ENCODE assay signal across 18 cellular contexts in genomic region chrY:6983221-6983620, GRCh38.
DNase-seq lines count a peak whose midpoint lies in the region; ATAC-seq and TF ChIP-seq lines count a peak whose summit lies in the region.
"Had no signal": no experiment of that assay in that cellular context is flagged by ENCODE, and none has a peak within 500 bp of the region (broad histone marks: within the 10 kb centered on the region; RNA-seq: fewer than 3 reads in every experiment).

No MANE protein-coding gene starts in this region.

- no peaks in the 10 kb centered on the region for H3K36me3 Mint-ChIP-seq in activated CD8-positive, alpha-beta memory T cell treated with anti-CD3 and anti-CD28 coated beads, Interleukin-2, amount 10 ng/mL, durations not matched to agents 7 days and 5 days
- H3K36me3 Mint-ChIP-seq: CD4-positive, CD25-positive, alpha-beta regulatory T cell; CD8-positive, alpha-beta memory T cell had no signal

- DNase-seq in MV-4-11 (lab: John Stamatoyannopoulos, UW) (peak; percentile 4), RWPE2 (ENCODE audit: low spot score) (no peak), foreskin keratinocyte (peak in 1 of 2 donors; percentile 44), SHP77 treated with DMSO at 0.1 percent for 48 hours (lab: John Stamatoyannopoulos, UW) (no peak)
- no peak for DNase-seq in activated CD8-positive, alpha-beta memory T cell treated with anti-CD3 and anti-CD28 coated beads, Interleukin-2, amount 10 ng/mL, durations not matched to agents 7 days and 5 days
- DNase-seq in stimulated activated CD4-positive, alpha-beta T cell treated with anti-CD3 and anti-CD28 coated beads, Interleukin-2, amount 100 ng/mL, for 24 hours: no peak
- DNase-seq: BE2C; C1 segment of cervical spinal cord; CD4-positive, CD25-positive, alpha-beta regulatory T cell; CD8-positive, alpha-beta memory T cell; COR-L47; DMS 273 treated with DMSO at 0.1 percent for 48 hours; DMS53; DND-41; EL; HCEC 1CT had no signal

- H3K27me3 ChIP-seq in RWPE2 (ENCODE audit: insufficient read depth, poor library complexity, severe bottlenecking) (no peaks in the 10 kb centered on the region), foreskin keratinocyte (no peaks in the 10 kb centered on the region)
- H3K27me3 ChIP-seq: BE2C had no signal

- ATAC-seq in RWPE2 (ENCODE audit: low read depth): peak; percentile 53; the same call in 1 of the 3 replicates
- peak; percentile 55 for ATAC-seq in foreskin keratinocyte
- ATAC-seq in activated CD8-positive, alpha-beta memory T cell treated with anti-CD3 and anti-CD28 coated beads, Interleukin-2, amount 10 ng/mL, durations not matched to agents 7 days and 5 days: no peak
- ATAC-seq in activated CD4-positive, CD25-positive, alpha-beta regulatory T cell treated with anti-CD3 and anti-CD28 coated beads, Interleukin-2, amount 50 U/mL, for 24 hours: no peak
- ATAC-seq: GM23338 had no signal

- CTCF ChIA-PET in activated CD8-positive, alpha-beta memory T cell treated with anti-CD3 and anti-CD28 coated beads, Interleukin-2, amount 10 ng/mL, durations not matched to agents 7 days and 5 days (lab: Charles Lee): no interaction called here

- TF ChIP-seq CTCF in RWPE2 (IDR thresholded peaks at IDR 0.05; ENCODE audit: poor library complexity, severe bottlenecking): no peak
- TF ChIP-seq CTCF in foreskin keratinocyte (conservative IDR thresholded peaks at IDR 0.05): no peak

- peaks cover 2% of the 10 kb centered on the region for H3K27me3 Mint-ChIP-seq in activated CD8-positive, alpha-beta memory T cell treated with anti-CD3 and anti-CD28 coated beads, Interleukin-2, amount 10 ng/mL, durations not matched to agents 7 days and 5 days
- H3K27me3 Mint-ChIP-seq: CD4-positive, CD25-positive, alpha-beta regulatory T cell had no signal

- H3K27ac ChIP-seq in RWPE2 (ENCODE audit: poor library complexity, severe bottlenecking): no peak overlapping the region
- no peak overlapping the region for H3K27ac ChIP-seq in foreskin keratinocyte

- H3K4me1 Mint-ChIP-seq in activated CD8-positive, alpha-beta memory T cell treated with anti-CD3 and anti-CD28 coated beads, Interleukin-2, amount 10 ng/mL, durations not matched to agents 7 days and 5 days: peaks cover 29% of the 10 kb centered on the region
- H3K4me1 Mint-ChIP-seq: CD4-positive, CD25-positive, alpha-beta regulatory T cell; GM23338 had no signal

- no peak overlapping the region for H3K4me3 ChIP-seq in RWPE2 (ENCODE audit: severe bottlenecking)
- H3K4me3 ChIP-seq: GM23338 had no signal

- H3K4me1 ChIP-seq in RWPE2 (ENCODE audit: insufficient read depth, poor library complexity, severe bottlenecking): no peaks in the 10 kb centered on the region
- H3K4me1 ChIP-seq in foreskin keratinocyte: no peaks in the 10 kb centered on the region
- H3K4me1 ChIP-seq: BE2C had no signal

- no peak overlapping the region for H3K27ac Mint-ChIP-seq in activated CD8-positive, alpha-beta memory T cell treated with anti-CD3 and anti-CD28 coated beads, Interleukin-2, amount 10 ng/mL, durations not matched to agents 7 days and 5 days
- H3K27ac Mint-ChIP-seq: CD4-positive, CD25-positive, alpha-beta regulatory T cell; CD8-positive, alpha-beta memory T cell; GM23338 had no signal

- no peaks in the 10 kb centered on the region for H3K9me3 Mint-ChIP-seq in activated CD8-positive, alpha-beta memory T cell treated with anti-CD3 and anti-CD28 coated beads, Interleukin-2, amount 10 ng/mL, durations not matched to agents 7 days and 5 days (ENCODE audit: low read depth)
- H3K9me3 Mint-ChIP-seq: CD8-positive, alpha-beta memory T cell; GM23338 had no signal

- H3K4me3 Mint-ChIP-seq in activated CD8-positive, alpha-beta memory T cell treated with anti-CD3 and anti-CD28 coated beads, Interleukin-2, amount 10 ng/mL, durations not matched to agents 7 days and 5 days: no peak overlapping the region
- H3K4me3 Mint-ChIP-seq: CD4-positive, CD25-positive, alpha-beta regulatory T cell; CD8-positive, alpha-beta memory T cell; GM23338 had no signal

- H3K9me3 ChIP-seq in RWPE2 (ENCODE audit: severe bottlenecking): no peaks in the 10 kb centered on the region
- H3K9me3 ChIP-seq: BE2C had no signal

- H3K36me3 ChIP-seq in RWPE2 (ENCODE audit: low read depth): no peaks in the 10 kb centered on the region
- H3K36me3 ChIP-seq: BE2C had no signal

Comparison
In these comparisons a context has a peak if more than half of its experiments do, and no peak if none do; other contexts are left out.
1. ATAC-seq: peak in RWPE2 (single experiment) and foreskin keratinocyte (single experiment); none in activated CD8-positive, alpha-beta memory T cell treated with anti-CD3 and anti-CD28 coated beads, Interleukin-2, amount 10 ng/mL, durations not matched to agents 7 days and 5 days (single experiment) and activated CD4-positive, CD25-positive, alpha-beta regulatory T cell treated with anti-CD3 and anti-CD28 coated beads, Interleukin-2, amount 50 U/mL, for 24 hours (0 of 2).